ENCODE assay signal across 25 cellular contexts in genomic region chr14:71290301-71290700, GRCh38. TPM values are rescaled to one million over a fixed set of nuclear protein-coding genes. Genes with fewer than 3 reads are reported as not detected.
DNase-seq lines count a peak whose midpoint lies in the region; ATAC-seq, FAIRE-seq and TF ChIP-seq lines count a peak whose summit lies in the region.
"Had no signal": no experiment of that assay in that cellular context is flagged by ENCODE, and none has a peak within 500 bp of the region (broad histone marks: within the 10 kb centered on the region; RNA-seq: fewer than 3 reads in every experiment).

No MANE protein-coding gene starts in this region.

- H3K9me2 ChIP-seq in SK-N-SH, result no peaks in the 10 kb centered on the region

- no peak for FAIRE-seq in D721Med (lab: Jason Lieb, UNC)
- FAIRE-seq: RCC 7860 had no signal

- no peaks in the 10 kb centered on the region for H3K9me3 Mint-ChIP-seq in central memory CD8-positive, alpha-beta T cell
- H3K9me3 Mint-ChIP-seq: activated CD4-positive, alpha-beta memory T cell treated with anti-CD3 and anti-CD28 coated beads for 36 hours; activated naive CD4-positive, alpha-beta T cell treated with anti-CD3 and anti-CD28 coated beads, Interleukin-2, amount 10 ng/mL, durations not matched to agents 7 days and 5 days; T-helper 2 cell treated with Interferon-gamma antibody and Interleukin-4, amounts not matched to agents 5 μg/mL and 100 μg/mL, for 36 hours had no signal

- no peak for ATAC-seq in SK-N-SH treated with all-trans-retinoic acid at 6 μM for 48 hours
- ATAC-seq in central memory CD8-positive, alpha-beta T cell (replicated peaks; ENCODE audit: extremely low read depth, poor library complexity, severe bottlenecking), result no peak
- no peak for ATAC-seq in Right ventricle myocardium inferior

- intact Hi-C loops in Right ventricle myocardium inferior (cut with DNase I) (no loop called here), left ventricle myocardium inferior (cut with micrococcal nuclease) (no loop called here)

- CTCF ChIA-PET in SK-N-SH (lab: Yijun Ruan, JAX), result no interaction called here

- no peak for TF ChIP-seq RAD21 in SK-N-SH (IDR thresholded peaks at IDR 0.05; ENCODE audit: low read length)

- H3K36me3 Mint-ChIP-seq in central memory CD8-positive, alpha-beta T cell (ENCODE audit: insufficient read depth), result no peaks in the 10 kb centered on the region
- H3K36me3 Mint-ChIP-seq: activated CD4-positive, alpha-beta memory T cell treated with anti-CD3 and anti-CD28 coated beads for 36 hours; activated naive CD4-positive, alpha-beta T cell treated with anti-CD3 and anti-CD28 coated beads, Interleukin-2, amount 10 ng/mL, durations not matched to agents 7 days and 5 days had no signal

- no peak overlapping the region for H3K4me3 Mint-ChIP-seq in central memory CD8-positive, alpha-beta T cell
- H3K4me3 Mint-ChIP-seq: activated CD4-positive, alpha-beta memory T cell treated with anti-CD3 and anti-CD28 coated beads for 36 hours; activated naive CD4-positive, alpha-beta T cell treated with anti-CD3 and anti-CD28 coated beads, Interleukin-2, amount 10 ng/mL, durations not matched to agents 7 days and 5 days; T-helper 2 cell treated with Interferon-gamma antibody and Interleukin-4, amounts not matched to agents 5 μg/mL and 100 μg/mL, for 36 hours had no signal

- no peaks in the 10 kb centered on the region for H3K27me3 Mint-ChIP-seq in central memory CD8-positive, alpha-beta T cell
- H3K27me3 Mint-ChIP-seq: activated CD4-positive, alpha-beta memory T cell treated with anti-CD3 and anti-CD28 coated beads for 36 hours had no signal

- H3F3A ChIP-seq in SK-N-SH (replicated peaks; ENCODE audit: insufficient read depth) (peaks cover 20% of the 10 kb centered on the region), smooth muscle cell (ENCODE audit: low read depth) (no peaks in the 10 kb centered on the region)

- peak overlapping the region; percentile 67 for H3K27ac Mint-ChIP-seq in central memory CD8-positive, alpha-beta T cell (ENCODE audit: low read depth)

- H3K4me2 ChIP-seq in SK-N-SH, result no peak overlapping the region
- H3K4me2 ChIP-seq in smooth muscle cell, result no peak overlapping the region

- H3K4me1 ChIP-seq in SK-N-SH (ENCODE audit: control insufficient read depth in 1 of 2, insufficient read depth in 2 of 2, low read depth in 1 of 2, low read length in 1 of 2) (peaks cover 0 to 12% of the 10 kb centered on the region in 2 experiments; a peak in 1 of 4 replicates), smooth muscle cell (ENCODE audit: low read depth) (no peaks in the 10 kb centered on the region), left ventricle myocardium inferior (no peaks in the 10 kb centered on the region)
- H3K4me1 ChIP-seq: prostate gland had no signal

- H3K9ac ChIP-seq in SK-N-SH, result no peak overlapping the region
- no peak overlapping the region for H3K9ac ChIP-seq in smooth muscle cell (ENCODE audit: low read depth)

- H3K27ac ChIP-seq in SK-N-SH (ENCODE audit: low read depth in 2 of 2, low read length in 1 of 2) (peak overlapping the region in 1 of 2 experiments; percentile 74; a peak in 2 of 4 replicates), smooth muscle cell (ENCODE audit: low read depth) (peak overlapping the region; percentile 78), left ventricle myocardium inferior (replicated peaks) (no peak overlapping the region)
- H3K27ac ChIP-seq: 22Rv1, neutrophil, prostate gland, WERI-Rb-1 had no signal

- no peak overlapping the region for H3K4me3 ChIP-seq in SK-N-SH (ENCODE audit: low read depth in 2 of 2, low read length in 1 of 2)
- H3K4me3 ChIP-seq in smooth muscle cell, result no peak overlapping the region
- no peak overlapping the region for H3K4me3 ChIP-seq in left ventricle myocardium inferior
- H3K4me3 ChIP-seq: gastroesophageal sphincter, lung, prostate gland, thoracic aorta had no signal

- H2AFZ ChIP-seq in SK-N-SH (ENCODE audit: low read depth) (peak overlapping the region; percentile 82; the same call in 1 of the 2 replicates), smooth muscle cell (ENCODE audit: low read depth) (no peak overlapping the region)

- peaks cover 7% of the 10 kb centered on the region for H3K4me1 Mint-ChIP-seq in central memory CD8-positive, alpha-beta T cell

- H3K36me3 ChIP-seq in SK-N-SH (replicated peaks in 1 of 2; ENCODE audit: control insufficient read depth in 1 of 2, insufficient read depth in 2 of 2, low read length in 1 of 2) (no peaks in the 10 kb centered on the region), smooth muscle cell (ENCODE audit: low read depth) (no peaks in the 10 kb centered on the region), left ventricle myocardium inferior (no peaks in the 10 kb centered on the region)
- H3K36me3 ChIP-seq: gastroesophageal sphincter, neutrophil, prostate gland, thoracic aorta, WERI-Rb-1 had no signal

- no peaks in the 10 kb centered on the region for H3K79me2 ChIP-seq in SK-N-SH (ENCODE audit: insufficient read depth)
- no peaks in the 10 kb centered on the region for H3K79me2 ChIP-seq in smooth muscle cell (ENCODE audit: low read depth)

- POLR2A ChIA-PET in SK-N-SH (lab: Yijun Ruan, JAX), result no interaction called here

- no peaks in the 10 kb centered on the region for H3K27me3 ChIP-seq in SK-N-SH (ENCODE audit: insufficient read depth)
- no peaks in the 10 kb centered on the region for H3K27me3 ChIP-seq in smooth muscle cell (ENCODE audit: low read depth)
- peaks cover 14% of the 10 kb centered on the region for H3K27me3 ChIP-seq in left ventricle myocardium inferior (ENCODE audit: low read depth)
- H3K27me3 ChIP-seq: gastroesophageal sphincter, neutrophil had no signal

- no peaks in the 10 kb centered on the region for H4K20me1 ChIP-seq in SK-N-SH (ENCODE audit: insufficient read depth)
- no peaks in the 10 kb centered on the region for H4K20me1 ChIP-seq in smooth muscle cell (ENCODE audit: low read depth)

- TF ChIP-seq CTCF in SK-N-SH (IDR thresholded peaks at IDR 0.05), result no peak
- TF ChIP-seq CTCF in smooth muscle cell (IDR thresholded peaks at IDR 0.05; ENCODE audit: borderline replicate concordance, insufficient read depth, poor library complexity, severe bottlenecking), result no peak
- TF ChIP-seq CTCF in D721Med (IDR thresholded peaks at IDR 0.05; ENCODE audit: insufficient read depth, missing control alignments), result no peak
- no peak for TF ChIP-seq CTCF in left ventricle myocardium inferior (IDR thresholded peaks at IDR 0.05; ENCODE audit: borderline replicate concordance)

- H3K9me3 ChIP-seq in SK-N-SH (no peaks in the 10 kb centered on the region), smooth muscle cell (replicated peaks; ENCODE audit: low read depth) (no peaks in the 10 kb centered on the region), left ventricle myocardium inferior (replicated peaks) (peaks cover 9% of the 10 kb centered on the region)
- H3K9me3 ChIP-seq: gastroesophageal sphincter, neutrophil, prostate gland, thoracic aorta had no signal

- 92% methylated on average over 6 of the region's 6 CpGs for WGBS in SK-N-SH (ENCODE audit: low lambda C conversion rate)
- 94% methylated on average over 6 of the region's 6 CpGs for WGBS in smooth muscle cell (ENCODE audit: low lambda C conversion rate)

- no peak for TF ChIP-seq EP300 in SK-N-SH (IDR thresholded peaks at IDR 0.05; ENCODE audit: borderline replicate concordance in 1 of 2, low read depth in 1 of 2, low read length in 1 of 2)

- DNase-seq in SK-N-SH (no peak), RKO (ENCODE audit: low spot score) (peak; percentile 15), smooth muscle cell (lab: John Stamatoyannopoulos, UW; ENCODE audit: unreplicated experiment) (no peak), D721Med (ENCODE audit: insufficient read length, low spot score) (no peak), Right ventricle myocardium inferior (ENCODE audit: missing footprints) (no peak), left ventricle myocardium inferior (no peak)
- DNase-seq in central memory CD8-positive, alpha-beta T cell (ENCODE audit: low spot score in 2 of 2), result no peak
- DNase-seq: cerebellar nuclear complex; effector CD4-positive, alpha-beta T cell; erythroblast; GOT3; NCI-H1417 treated with DMSO at 0.1 percent for 48 hours; NCI-H2107; WERI-Rb-1 had no signal

TF ChIP-seq in SK-N-SH, 30 proteins besides CTCF, POLR2A, EP300 and RAD21 (continues in another document):
- no peak for TF ChIP-seq MXI1 (IDR thresholded peaks at IDR 0.05; ENCODE audit: low read depth, low read length)

TF ChIP-seq in SK-N-SH treated with all-trans-retinoic acid at 6 μM for 48 hours, 23 proteins besides CTCF, POLR2A, EP300 and RAD21 (continues in another document):
- TF ChIP-seq, protein P1, sequence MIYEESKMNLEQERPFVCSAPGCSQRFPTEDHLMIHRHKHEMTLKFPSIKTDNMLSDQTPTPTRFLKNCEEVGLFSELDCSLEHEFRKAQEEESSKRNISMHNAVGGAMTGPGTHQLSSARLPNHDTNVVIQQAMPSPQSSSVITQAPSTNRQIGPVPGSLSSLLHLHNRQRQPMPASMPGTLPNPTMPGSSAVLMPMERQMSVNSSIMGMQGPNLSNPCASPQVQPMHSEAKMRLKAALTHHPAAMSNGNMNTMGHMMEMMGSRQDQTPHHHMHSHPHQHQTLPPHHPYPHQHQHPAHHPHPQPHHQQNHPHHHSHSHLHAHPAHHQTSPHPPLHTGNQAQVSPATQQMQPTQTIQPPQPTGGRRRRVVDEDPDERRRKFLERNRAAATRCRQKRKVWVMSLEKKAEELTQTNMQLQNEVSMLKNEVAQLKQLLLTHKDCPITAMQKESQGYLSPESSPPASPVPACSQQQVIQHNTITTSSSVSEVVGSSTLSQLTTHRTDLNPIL (CRISPR knock-in tag; IDR thresholded peaks at IDR 0.05; ENCODE audit: low read depth), result no peak
- no peak for TF ChIP-seq CSDC2 (CRISPR knock-in tag; IDR thresholded peaks at IDR 0.05)
- TF ChIP-seq PPARA (CRISPR knock-in tag; IDR thresholded peaks at IDR 0.05; ENCODE audit: borderline replicate concordance), result no peak
- TF ChIP-seq ESRRG (CRISPR knock-in tag; IDR thresholded peaks at IDR 0.05), result no peak
- TF ChIP-seq ZFP3 (CRISPR knock-in tag; IDR thresholded peaks at IDR 0.05), result no peak
- no peak for TF ChIP-seq GLIS3 (CRISPR knock-in tag; IDR thresholded peaks at IDR 0.05)
- TF ChIP-seq ARNTL (CRISPR knock-in tag; IDR thresholded peaks at IDR 0.05; ENCODE audit: borderline replicate concordance, low read depth), result no peak
- TF ChIP-seq ZNF8 (CRISPR knock-in tag; IDR thresholded peaks at IDR 0.05), result no peak

RNA-seq across cellular contexts. Expression of gene SIPA1L1, which starts 30.0 kb away (rescaled TPM):
- polyA plus RNA-seq in SK-N-SH (2012; rRNA removed), result 19.2 and 20.2 TPM in 2 replicates
- polyA plus RNA-seq in SK-N-SH (2012; cell fraction: cytosol; rRNA removed), result 10.7 and 14.2 TPM in 2 replicates
- polyA plus RNA-seq in SK-N-SH (2012; cell fraction: nucleus; rRNA removed), result 52.5 and 76.4 TPM in 2 replicates
- 74.1 and 87.8 TPM in 2 replicates for total RNA-seq in smooth muscle cell
- polyA plus RNA-seq in smooth muscle cell, result 74.1 and 90.8 TPM in 2 replicates
- total RNA-seq in Right ventricle myocardium inferior, result 6.8 TPM
- total RNA-seq in left ventricle myocardium inferior, result 6.4 TPM
